ENCODE assay signal across 24 cellular contexts in genomic region chr9:78321505-78321904, GRCh38.
"Had no signal": no experiment of that assay in that cellular context is flagged by ENCODE, and none has a peak within 500 bp of the region (broad histone marks: within the 10 kb centered on the region; RNA-seq: fewer than 3 reads in every experiment).

No MANE protein-coding gene starts in this region.

- H3K27me3 ChIP-seq: SJSA1 had no signal

- FAIRE-seq: HTR-8/SVneo, RCC 7860 had no signal

- H3K4me3 ChIP-seq: SJSA1, SK-N-MC had no signal

- DNase-seq: KBM-7, NCI-H1092, NCI-H1105 treated with DMSO at 0.1 percent for 48 hours, NCI-H1417 treated with DMSO at 0.1 percent for 48 hours, NCI-H146, NCI-H1694 treated with DMSO at 0.1 percent for 48 hours, NCI-H1930, NCI-H2081, NCI-H2107, NCI-H2171, NCI-H226, NCI-H446, NCI-H510A, NCI-H524 treated with DMSO at 0.1 percent for 48 hours, NCI-H69, NCI-H774, Right ventricle myocardium superior, RPMI8226, SIG-M5 had no signal

- H3K4me1 ChIP-seq: SJSA1 had no signal

- H3K9me3 ChIP-seq: SJSA1 had no signal

- H3K27ac ChIP-seq: HL-60, SJSA1 had no signal
